ENCODE assay signal across 10 cellular contexts in genomic region chr2:240962371-240963064, GRCh38. TPM values are rescaled to one million over a fixed set of nuclear protein-coding genes. Genes with fewer than 3 reads are reported as not detected.
DNase-seq lines count a peak whose midpoint lies in the region; ATAC-seq and TF ChIP-seq lines count a peak whose summit lies in the region.
"Had no signal": no experiment of that assay in that cellular context is flagged by ENCODE, and none has a peak within 500 bp of the region (broad histone marks: within the 10 kb centered on the region; RNA-seq: fewer than 3 reads in every experiment).

No MANE protein-coding gene starts in this region.

- no peak overlapping the region for H2AFZ ChIP-seq in smooth muscle cell (ENCODE audit: low read depth)

- no peaks in the 10 kb centered on the region for H3K27me3 Mint-ChIP-seq in activated CD8-positive, alpha-beta T cell treated with anti-CD3 and anti-CD28 coated beads for 36 hours

- H3K9me3 Mint-ChIP-seq in activated CD8-positive, alpha-beta T cell treated with anti-CD3 and anti-CD28 coated beads for 36 hours = no peaks in the 10 kb centered on the region
- H3K9me3 Mint-ChIP-seq in activated naive CD4-positive, alpha-beta T cell treated with anti-CD3 and anti-CD28 coated beads, Interleukin-2, amount 50 U/mL, for 72 hours = no peaks in the 10 kb centered on the region

- H3K4me1 ChIP-seq in HEK293 (ENCODE audit: control insufficient read depth, insufficient read depth, low read length) (peaks cover 4% of the 10 kb centered on the region), smooth muscle cell (ENCODE audit: low read depth) (peaks cover 7% of the 10 kb centered on the region)

- no peaks in the 10 kb centered on the region for H3K79me2 ChIP-seq in smooth muscle cell (ENCODE audit: low read depth)

- in situ Hi-C loops in astrocyte of the spinal cord (cut with HindIII; ENCODE audit: low sequenced_read_pairs) = no loop called here

- CTCF ChIA-PET in HEK293 (lab: Yijun Ruan, JAX) = no interaction called here
- CTCF ChIA-PET in activated CD8-positive, alpha-beta T cell treated with anti-CD3 and anti-CD28 coated beads for 36 hours (lab: Charles Lee) = no interaction called here

- H4K20me1 ChIP-seq in smooth muscle cell (ENCODE audit: low read depth) = no peaks in the 10 kb centered on the region

- H3K9ac ChIP-seq in smooth muscle cell (ENCODE audit: low read depth) = no peak overlapping the region

- H3K36me3 Mint-ChIP-seq in activated CD8-positive, alpha-beta T cell treated with anti-CD3 and anti-CD28 coated beads for 36 hours (ENCODE audit: low read depth) = no peaks in the 10 kb centered on the region
- no peaks in the 10 kb centered on the region for H3K36me3 Mint-ChIP-seq in activated naive CD4-positive, alpha-beta T cell treated with anti-CD3 and anti-CD28 coated beads, Interleukin-2, amount 50 U/mL, for 72 hours
- H3K36me3 Mint-ChIP-seq: naive thymus-derived CD8-positive, alpha-beta T cell had no signal

- H3K27ac ChIP-seq in HEK293 (ENCODE audit: extremely low read depth, low read depth, low read length) (peak overlapping the region; percentile 31; the same call in 1 of the 2 replicates), smooth muscle cell (ENCODE audit: low read depth) (no peak overlapping the region)

- peak overlapping the region; percentile 12 for H3K4me2 ChIP-seq in smooth muscle cell

- POLR2A ChIA-PET in HEK293 (lab: Yijun Ruan, JAX) = no interaction called here
- POLR2A ChIA-PET in activated CD8-positive, alpha-beta T cell treated with anti-CD3 and anti-CD28 coated beads for 36 hours (lab: Charles Lee) = no interaction called here

- H3K9me3 ChIP-seq in HEK293 (ENCODE audit: control insufficient read depth, insufficient read depth, low read depth, low read length) (no peaks in the 10 kb centered on the region), smooth muscle cell (replicated peaks; ENCODE audit: low read depth) (no peaks in the 10 kb centered on the region)

- no peak overlapping the region for H3K27ac Mint-ChIP-seq in activated CD8-positive, alpha-beta T cell treated with anti-CD3 and anti-CD28 coated beads for 36 hours
- no peak overlapping the region for H3K27ac Mint-ChIP-seq in activated naive CD4-positive, alpha-beta T cell treated with anti-CD3 and anti-CD28 coated beads, Interleukin-2, amount 50 U/mL, for 72 hours
- H3K27ac Mint-ChIP-seq: naive thymus-derived CD8-positive, alpha-beta T cell had no signal

- no peak for ATAC-seq in activated CD8-positive, alpha-beta T cell treated with anti-CD3 and anti-CD28 coated beads for 36 hours
- ATAC-seq in HG03097 (IDR thresholded peaks at IDR 0.05; ENCODE audit: low FRiP score, unreplicated experiment) = no peak
- ATAC-seq in activated naive CD4-positive, alpha-beta T cell treated with anti-CD3 and anti-CD28 coated beads, Interleukin-2, amount 50 U/mL, for 72 hours = no peak
- ATAC-seq: naive thymus-derived CD8-positive, alpha-beta T cell had no signal

- no peaks in the 10 kb centered on the region for H3F3A ChIP-seq in smooth muscle cell (ENCODE audit: low read depth)

- H3K4me3 ChIP-seq in HEK293 (ENCODE audit: low read depth, low read length) = no peak overlapping the region
- H3K4me3 ChIP-seq in astrocyte of the spinal cord (ENCODE audit: low read depth, low read length) = no peak overlapping the region
- H3K4me3 ChIP-seq in smooth muscle cell = no peak overlapping the region

- no peak overlapping the region for H3K4me3 Mint-ChIP-seq in activated CD8-positive, alpha-beta T cell treated with anti-CD3 and anti-CD28 coated beads for 36 hours
- H3K4me3 Mint-ChIP-seq: naive thymus-derived CD8-positive, alpha-beta T cell had no signal

- H3K4me1 Mint-ChIP-seq in activated CD8-positive, alpha-beta T cell treated with anti-CD3 and anti-CD28 coated beads for 36 hours (ENCODE audit: low read depth) = no peaks in the 10 kb centered on the region
- H3K4me1 Mint-ChIP-seq: naive thymus-derived CD8-positive, alpha-beta T cell had no signal

- intact Hi-C loops in activated CD8-positive, alpha-beta T cell treated with anti-CD3 and anti-CD28 coated beads for 36 hours (cut with micrococcal nuclease) = no loop called here

- 68% methylated on average over 27 of the region's 27 CpGs for WGBS in smooth muscle cell (ENCODE audit: low lambda C conversion rate)

- no peaks in the 10 kb centered on the region for H3K36me3 ChIP-seq in HEK293 (ENCODE audit: control insufficient read depth in 2 of 2, insufficient read depth in 1 of 2, low read length in 2 of 2)
- no peaks in the 10 kb centered on the region for H3K36me3 ChIP-seq in smooth muscle cell (ENCODE audit: low read depth)

- TF ChIP-seq CTCF in HEK293 (tag by site-specific recombination; IDR thresholded peaks at IDR 0.05) (no peak), astrocyte of the spinal cord (IDR thresholded peaks at IDR 0.05; ENCODE audit: low read depth, low read length) (no peak), smooth muscle cell (IDR thresholded peaks at IDR 0.05; ENCODE audit: borderline replicate concordance, insufficient read depth, poor library complexity, severe bottlenecking) (no peak)
- TF ChIP-seq CTCF in activated CD8-positive, alpha-beta T cell treated with anti-CD3 and anti-CD28 coated beads for 36 hours (IDR thresholded peaks at IDR 0.05) = no peak

- DNase-seq in astrocyte of the spinal cord (ENCODE audit: low read depth, low spot score) (peak; percentile 78), islet precursor cell (peak; percentile 46), smooth muscle cell (lab: John Stamatoyannopoulos, UW; ENCODE audit: unreplicated experiment) (no peak), NOMO-1 treated with DMSO at 0.1 percent for 48 hours (lab: John Stamatoyannopoulos, UW; ENCODE audit: unreplicated experiment) (no peak)
- DNase-seq in activated CD8-positive, alpha-beta T cell treated with anti-CD3 and anti-CD28 coated beads for 36 hours = no peak
- no peak for DNase-seq in activated naive CD4-positive, alpha-beta T cell treated with anti-CD3 and anti-CD28 coated beads, Interleukin-2, amount 50 U/mL, for 72 hours (ENCODE audit: low spot score in 2 of 2)
- DNase-seq: effector memory CD4-positive, alpha-beta T cell had no signal

- no peaks in the 10 kb centered on the region for H3K27me3 ChIP-seq in smooth muscle cell (ENCODE audit: low read depth)

TF ChIP-seq in HEK293, 187 proteins besides CTCF, POLR2A, EP300 and RAD21:
- peak; percentile 41 for TF ChIP-seq ZNF600 (tag by site-specific recombination; IDR thresholded peaks at IDR 0.05)
- TF ChIP-seq ZNF114 (tag by site-specific recombination; IDR thresholded peaks at IDR 0.05) = no peak
- TF ChIP-seq FEZF1 (tag by site-specific recombination; IDR thresholded peaks at IDR 0.05) = peak; percentile 68
- TF ChIP-seq ZNF341 (tag by site-specific recombination; IDR thresholded peaks at IDR 0.05; ENCODE audit: low read depth) = peak; percentile 38
- no peak for TF ChIP-seq SCRT1 (tag by site-specific recombination; IDR thresholded peaks at IDR 0.05; ENCODE audit: borderline replicate concordance)
- TF ChIP-seq ZIC2 (tag by site-specific recombination; IDR thresholded peaks at IDR 0.05) = peak; percentile 43; the same call in 1 of the 2 replicates
- no peak for TF ChIP-seq KLF8 (tag by site-specific recombination; IDR thresholded peaks at IDR 0.05)
- no peak for TF ChIP-seq ZBTB11 (tag by site-specific recombination; conservative IDR thresholded peaks at IDR 0.05; ENCODE audit: low read depth)
- 0 out of 2 replicates have a peak, but pooled peaks have one; percentile 54 for TF ChIP-seq ZNF335 (tag by site-specific recombination; conservative IDR thresholded peaks at IDR 0.05)
- TF ChIP-seq ZFHX2 (tag by site-specific recombination; conservative IDR thresholded peaks at IDR 0.05) = peak; percentile 61
- peak; percentile 48 for TF ChIP-seq EGR2 (tag by site-specific recombination; IDR thresholded peaks at IDR 0.05; ENCODE audit: low read depth)
TF ChIP-seq in HEK293: peak in this region for 7.

RNA-seq across cellular contexts. Expression of gene SNED1, which starts 35.9 kb away (rescaled TPM):
- total RNA-seq in smooth muscle cell = 0.36 and 0.81 TPM in 2 replicates
- 1.1 and 3.0 TPM in 2 replicates for polyA plus RNA-seq in smooth muscle cell
- 1 to 10 TPM; 1.4 to 1.8 TPM for total RNA-seq in activated CD8-positive, alpha-beta T cell treated with anti-CD3 and anti-CD28 coated beads for 36 hours
- 1 to 10 TPM in 1 of 2 donors, under 1 TPM in 1; 0.34 to 7.1 TPM for total RNA-seq in activated naive CD4-positive, alpha-beta T cell treated with anti-CD3 and anti-CD28 coated beads, Interleukin-2, amount 50 U/mL, for 72 hours

RNA-seq across cellular contexts. Expression of gene CROCC2, which starts 56.4 kb away (rescaled TPM):
- not detected in 2 replicates for total RNA-seq in smooth muscle cell
- polyA plus RNA-seq in smooth muscle cell = not detected in 2 replicates
- total RNA-seq in activated CD8-positive, alpha-beta T cell treated with anti-CD3 and anti-CD28 coated beads for 36 hours = not detected
- not detected for total RNA-seq in activated naive CD4-positive, alpha-beta T cell treated with anti-CD3 and anti-CD28 coated beads, Interleukin-2, amount 50 U/mL, for 72 hours
- total RNA-seq: naive thymus-derived CD8-positive, alpha-beta T cell had no signal
- polyA plus RNA-seq: naive thymus-derived CD8-positive, alpha-beta T cell had no signal

Comparison
In these comparisons a context has a peak if more than half of its experiments do, and no peak if none do; other contexts are left out.
1. DNase-seq: peak in astrocyte of the spinal cord (single experiment) and islet precursor cell (single experiment); none in smooth muscle cell (single experiment), activated CD8-positive, alpha-beta T cell treated with anti-CD3 and anti-CD28 coated beads for 36 hours (single experiment), NOMO-1 treated with DMSO at 0.1 percent for 48 hours (single experiment) and activated naive CD4-positive, alpha-beta T cell treated with anti-CD3 and anti-CD28 coated beads, Interleukin-2, amount 50 U/mL, for 72 hours (0 of 2).